In the genomic region with DNA sequence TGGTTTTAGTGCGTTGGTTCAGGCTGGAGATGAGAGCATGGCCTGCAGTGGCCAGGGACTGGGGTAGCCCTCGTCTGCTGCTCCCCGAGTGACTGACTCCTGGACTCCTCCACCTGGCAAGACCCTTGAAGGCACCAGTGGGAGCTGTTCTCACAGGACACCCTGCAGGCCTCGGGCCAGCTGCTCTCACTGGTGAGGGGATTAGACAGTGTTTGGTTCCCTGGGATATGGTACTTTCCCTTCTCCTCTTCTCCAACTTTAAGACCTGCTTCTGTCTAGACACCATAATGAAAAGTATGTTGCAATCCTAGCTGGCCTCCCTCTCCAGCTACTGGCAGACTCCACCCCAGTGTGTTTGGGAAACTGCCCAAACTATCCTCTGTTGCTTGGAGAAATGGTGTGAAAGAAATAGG, we compare ENCODE assay signal across 14 cellular contexts.
DNase-seq lines count a peak whose midpoint lies in the region; ATAC-seq and TF ChIP-seq lines count a peak whose summit lies in the region.
"Had no signal": no experiment of that assay in that cellular context is flagged by ENCODE, and none has a peak within 500 bp of the region (broad histone marks: within the 10 kb centered on the region; RNA-seq: fewer than 3 reads in every experiment).

No MANE protein-coding gene starts in this region.

- no peak for TF ChIP-seq CTCF in HEK293 (tag by site-specific recombination; IDR thresholded peaks at IDR 0.05)
- TF ChIP-seq CTCF in sigmoid colon (IDR thresholded peaks at IDR 0.05): no peak
- TF ChIP-seq CTCF in endothelial cell (IDR thresholded peaks at IDR 0.05; ENCODE audit: unreplicated experiment): no peak

- H3K9me3 ChIP-seq in HEK293 (ENCODE audit: control insufficient read depth, insufficient read depth, low read depth, low read length) (no peaks in the 10 kb centered on the region), adipocyte (ENCODE audit: control insufficient read depth, low read length) (no peaks in the 10 kb centered on the region), sigmoid colon (no peaks in the 10 kb centered on the region)

- peak; percentile 88 for DNase-seq in adipocyte (ENCODE audit: low read depth)
- DNase-seq in left cardiac atrium: peak; percentile 53
- peak; percentile 72 for DNase-seq in sigmoid colon
- DNase-seq in endothelial cell (ENCODE audit: low spot score): no peak
- no peak for DNase-seq in stimulated activated CD4-positive, alpha-beta T cell treated with anti-CD3 and anti-CD28 coated beads, Interleukin-15, amount 100 ng/mL, for 24 hours
- no peak for DNase-seq in RKO (ENCODE audit: low spot score)
- no peak for DNase-seq in SW480 (ENCODE audit: low spot score)
- DNase-seq: activated CD4-positive, CD25-positive, alpha-beta regulatory T cell; COR-L47; HCEC 1CT; NCI-H2081 treated with DMSO at 0.1 percent for 48 hours had no signal

- no peak for TF ChIP-seq POLR2A in sigmoid colon (IDR thresholded peaks at IDR 0.05)

- H3K27me3 ChIP-seq in adipocyte (replicated peaks; ENCODE audit: control insufficient read depth, insufficient read depth, low read length) (peaks cover 8% of the 10 kb centered on the region), sigmoid colon (no peaks in the 10 kb centered on the region)

- H3K9me3 Mint-ChIP-seq in endothelial cell (ENCODE audit: unreplicated experiment): no peaks in the 10 kb centered on the region
- H3K9me3 Mint-ChIP-seq: IgD-negative memory B cell had no signal

- H3K4me1 Mint-ChIP-seq in endothelial cell (ENCODE audit: unreplicated experiment): peaks cover 2% of the 10 kb centered on the region
- H3K4me1 Mint-ChIP-seq: IgD-negative memory B cell had no signal

- peaks cover 2% of the 10 kb centered on the region; the same call in 1 of the 2 replicates for H3K4me1 ChIP-seq in HEK293 (ENCODE audit: control insufficient read depth, insufficient read depth, low read length)
- H3K4me1 ChIP-seq in adipocyte (ENCODE audit: control insufficient read depth, insufficient read depth, low read length): peaks cover 15% of the 10 kb centered on the region
- H3K4me1 ChIP-seq in sigmoid colon: peaks cover 0 to 15% (median 0%) of the 10 kb centered on the region in 4 donors
- H3K4me1 ChIP-seq: parathyroid adenoma had no signal

- H3K4me3 Mint-ChIP-seq in endothelial cell (ENCODE audit: unreplicated experiment): no peak overlapping the region
- H3K4me3 Mint-ChIP-seq: IgD-negative memory B cell had no signal

- H3K27ac ChIP-seq in HEK293 (ENCODE audit: extremely low read depth, low read depth, low read length) (no peak overlapping the region), sigmoid colon (no peak overlapping the region)
- H3K27ac ChIP-seq: parathyroid adenoma had no signal

- no peaks in the 10 kb centered on the region for H3K36me3 Mint-ChIP-seq in endothelial cell (ENCODE audit: low read depth, unreplicated experiment)
- H3K36me3 Mint-ChIP-seq: IgD-negative memory B cell had no signal

- H3K9ac ChIP-seq in adipocyte (ENCODE audit: low read length): no peak overlapping the region
- H3K9ac ChIP-seq: parathyroid adenoma had no signal

- WGBS in sigmoid colon, 2 donors: 75 to 80% methylated on average over 4 of the region's 4 CpGs

- no peak for TF ChIP-seq EP300 in sigmoid colon (IDR thresholded peaks at IDR 0.05)

- intact Hi-C loops in left cardiac atrium (cut with DNase I) (loop anchor here in 1 of 2 donors (10.0 kb wide), 1 partner anchor 168 kb away; a partner anchor contains a TSS), sigmoid colon (cut with DNase I) (no loop called here)

- ATAC-seq in left cardiac atrium: peak; percentile 88 to 93

- H3K27me3 Mint-ChIP-seq in endothelial cell (ENCODE audit: unreplicated experiment): peaks cover 2% of the 10 kb centered on the region

- no peak overlapping the region for H3K27ac Mint-ChIP-seq in endothelial cell (ENCODE audit: unreplicated experiment)
- H3K27ac Mint-ChIP-seq: IgD-negative memory B cell had no signal

- POLR2A ChIA-PET in HEK293 (lab: Yijun Ruan, JAX): interaction anchor here (0.9 kb wide), 1 partner anchor 50 kb away, joined by 3 read pairs; no protein-coding TSS in a partner anchor

- CTCF ChIA-PET in HEK293 (lab: Yijun Ruan, JAX): interaction anchor here (0.6 to 1.2 kb wide), 4 partner anchors 30 to 348 kb away, joined by 3 to 5 read pairs (median 4); no protein-coding TSS in a partner anchor

- H3K4me3 ChIP-seq in HEK293 (ENCODE audit: low read depth, low read length) (no peak overlapping the region), adipocyte (ENCODE audit: low read length) (no peak overlapping the region), sigmoid colon (no peak overlapping the region)

- H3K36me3 ChIP-seq in HEK293 (ENCODE audit: control insufficient read depth in 2 of 2, insufficient read depth in 1 of 2, low read length in 2 of 2): no peaks in the 10 kb centered on the region
- H3K36me3 ChIP-seq in adipocyte (ENCODE audit: control insufficient read depth, insufficient read depth, low read length, severe bottlenecking): no peaks in the 10 kb centered on the region
- H3K36me3 ChIP-seq in sigmoid colon: no peaks in the 10 kb centered on the region

TF ChIP-seq in HEK293, 187 proteins besides CTCF, POLR2A, EP300 and RAD21:
- peak; percentile 52; the same call in 1 of the 2 replicates for TF ChIP-seq OSR2 (tag by site-specific recombination; IDR thresholded peaks at IDR 0.05)
- TF ChIP-seq, protein P1, sequence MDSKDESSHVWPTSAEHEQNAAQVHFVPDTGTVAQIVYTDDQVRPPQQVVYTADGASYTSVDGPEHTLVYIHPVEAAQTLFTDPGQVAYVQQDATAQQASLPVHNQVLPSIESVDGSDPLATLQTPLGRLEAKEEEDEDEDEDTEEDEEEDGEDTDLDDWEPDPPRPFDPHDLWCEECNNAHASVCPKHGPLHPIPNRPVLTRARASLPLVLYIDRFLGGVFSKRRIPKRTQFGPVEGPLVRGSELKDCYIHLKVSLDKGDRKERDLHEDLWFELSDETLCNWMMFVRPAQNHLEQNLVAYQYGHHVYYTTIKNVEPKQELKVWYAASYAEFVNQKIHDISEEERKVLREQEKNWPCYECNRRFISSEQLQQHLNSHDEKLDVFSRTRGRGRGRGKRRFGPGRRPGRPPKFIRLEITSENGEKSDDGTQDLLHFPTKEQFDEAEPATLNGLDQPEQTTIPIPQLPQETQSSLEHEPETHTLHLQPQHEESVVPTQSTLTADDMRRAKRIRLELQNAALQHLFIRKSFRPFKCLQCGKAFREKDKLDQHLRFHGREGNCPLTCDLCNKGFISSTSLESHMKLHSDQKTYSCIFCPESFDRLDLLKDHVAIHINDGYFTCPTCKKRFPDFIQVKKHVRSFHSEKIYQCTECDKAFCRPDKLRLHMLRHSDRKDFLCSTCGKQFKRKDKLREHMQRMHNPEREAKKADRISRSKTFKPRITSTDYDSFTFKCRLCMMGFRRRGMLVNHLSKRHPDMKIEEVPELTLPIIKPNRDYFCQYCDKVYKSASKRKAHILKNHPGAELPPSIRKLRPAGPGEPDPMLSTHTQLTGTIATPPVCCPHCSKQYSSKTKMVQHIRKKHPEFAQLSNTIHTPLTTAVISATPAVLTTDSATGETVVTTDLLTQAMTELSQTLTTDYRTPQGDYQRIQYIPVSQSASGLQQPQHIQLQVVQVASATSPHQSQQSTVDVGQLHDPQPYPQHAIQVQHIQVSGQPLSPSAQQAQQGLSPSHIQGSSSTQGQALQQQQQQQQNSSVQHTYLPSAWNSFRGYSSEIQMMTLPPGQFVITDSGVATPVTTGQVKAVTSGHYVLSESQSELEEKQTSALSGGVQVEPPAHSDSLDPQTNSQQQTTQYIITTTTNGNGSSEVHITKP (tag by site-specific recombination; IDR thresholded peaks at IDR 0.05): 0 out of 2 replicates have a peak, but pooled peaks have one; percentile 29
- no peak for TF ChIP-seq ZNF19 (tag by site-specific recombination; IDR thresholded peaks at IDR 0.05; ENCODE audit: low read depth)

Comparison
In these comparisons a context has a peak if more than half of its experiments do, and no peak if none do; other contexts are left out.
1. DNase-seq: peak in adipocyte (single experiment), left cardiac atrium (single experiment) and sigmoid colon (single experiment); none in endothelial cell (single experiment), stimulated activated CD4-positive, alpha-beta T cell treated with anti-CD3 and anti-CD28 coated beads, Interleukin-15, amount 100 ng/mL, for 24 hours (single experiment), RKO (single experiment) and SW480 (single experiment).